8 cellular contexts compared by ENCODE assay signal in the genomic region with DNA sequence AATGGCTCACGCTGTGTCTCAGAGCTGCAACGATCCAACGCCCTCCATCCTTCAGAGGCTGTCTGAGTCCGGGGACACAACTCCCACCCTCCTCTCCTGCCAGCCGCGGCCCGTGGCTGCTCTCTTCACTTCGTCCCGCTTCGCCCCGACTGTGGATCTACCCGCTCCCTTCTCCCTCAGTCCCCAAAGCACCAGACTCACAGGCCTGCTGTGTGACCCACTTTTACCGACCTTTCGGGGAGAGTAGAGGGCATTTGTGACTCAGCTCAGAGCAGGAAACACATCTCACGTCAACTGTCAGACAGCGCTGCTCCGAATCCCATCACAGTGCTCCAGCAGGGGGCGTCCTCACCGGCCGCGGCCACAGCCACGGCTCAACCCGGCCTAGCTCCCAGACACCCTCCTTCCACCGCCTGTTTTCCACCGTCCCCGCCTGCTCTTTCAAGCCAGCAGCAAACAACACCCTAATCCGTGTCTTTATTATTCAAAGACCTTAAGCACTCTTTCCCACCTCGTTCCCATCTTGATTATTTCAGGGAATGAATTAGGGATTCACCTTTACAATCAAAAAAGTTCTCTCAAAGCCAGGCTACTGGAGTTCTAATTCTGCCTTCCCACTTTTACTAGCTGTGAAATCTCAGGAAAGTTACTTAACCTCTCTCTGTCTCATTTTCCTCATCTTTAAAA. TPM values are rescaled to one million over a fixed set of nuclear protein-coding genes. Genes with fewer than 3 reads are reported as not detected.
A peak's percentile ranks its signal among the peaks of the same experiment; 100 is the strongest.
DNase-seq lines count a peak whose midpoint lies in the region; ATAC-seq and TF ChIP-seq lines count a peak whose summit lies in the region.

No MANE protein-coding gene starts in this region.

- peak overlapping the region; percentile 17; the same call in 1 of the 2 replicates for H3K27ac ChIP-seq in GM23338 (ENCODE audit: low read depth)

- H2AFZ ChIP-seq in GM23338: peak overlapping the region; percentile 60; the same call in 1 of the 2 replicates

- no peaks in the 10 kb centered on the region for H3K27me3 ChIP-seq in GM23338 (ENCODE audit: insufficient read depth)

- H3K36me3 ChIP-seq in GM23338 (ENCODE audit: insufficient read depth): no peaks in the 10 kb centered on the region

- no peaks in the 10 kb centered on the region for H3K79me2 ChIP-seq in GM23338 (replicated peaks; ENCODE audit: insufficient read depth)

- CTCF ChIA-PET in activated CD4-positive, alpha-beta T cell treated with anti-CD3 and anti-CD28 coated beads for 36 hours (lab: Charles Lee): interaction anchor here (0.5 to 4.1 kb wide), 60 partner anchors 8 to 1887 kb away, joined by 3 to 74 read pairs (median 4); partner anchors contain the start of genes COX14, RACGAP1 and TMBIM6

- peak overlapping the region; percentile 75 for H3K4me2 ChIP-seq in GM23338

- H3F3A ChIP-seq in GM23338 (replicated peaks; ENCODE audit: low read depth): no peaks in the 10 kb centered on the region

- H3K36me3 Mint-ChIP-seq in GM23338 (ENCODE audit: low read depth): no peaks in the 10 kb centered on the region
- H3K36me3 Mint-ChIP-seq in activated CD4-positive, alpha-beta T cell treated with anti-CD3 and anti-CD28 coated beads for 36 hours (ENCODE audit: low read depth): no peaks in the 10 kb centered on the region

- peak overlapping the region; percentile 37 for H3K4me3 ChIP-seq in GM23338

- peak; percentile 89 to 94 for TF ChIP-seq CTCF in GM23338 (conservative IDR thresholded peaks at IDR 0.05; ENCODE audit: low read depth in 2 of 2)

- H3K4me1 Mint-ChIP-seq in GM23338: peaks cover 41% of the 10 kb centered on the region
- peaks cover 19% of the 10 kb centered on the region for H3K4me1 Mint-ChIP-seq in activated CD4-positive, alpha-beta T cell treated with anti-CD3 and anti-CD28 coated beads for 36 hours

- intact Hi-C loops in activated CD4-positive, alpha-beta T cell treated with anti-CD3 and anti-CD28 coated beads for 36 hours (cut with DNase I, micrococcal nuclease): loop anchor here (1.0 to 5.0 kb wide), 4 partner anchors 22 to 168 kb away; no protein-coding TSS in a partner anchor
- intact Hi-C loops in left colon (cut with DNase I, micrococcal nuclease): loop anchor here in 1 of 2 donors (5.0 kb wide), 1 partner anchor 78 kb away; no protein-coding TSS in a partner anchor

- H3K4me3 Mint-ChIP-seq in GM23338: peak overlapping the region; percentile 64
- peak overlapping the region; percentile 74 for H3K4me3 Mint-ChIP-seq in activated CD4-positive, alpha-beta T cell treated with anti-CD3 and anti-CD28 coated beads for 36 hours

- peak; percentile 96 for ATAC-seq in GM23338
- ATAC-seq in activated CD4-positive, alpha-beta T cell treated with anti-CD3 and anti-CD28 coated beads for 36 hours: peak; percentile 100
- ATAC-seq in left colon: peak; percentile 79

- H4K20me1 ChIP-seq in GM23338 (replicated peaks; ENCODE audit: insufficient read depth): no peaks in the 10 kb centered on the region

- H3K9me2 ChIP-seq in GM23338 (ENCODE audit: insufficient read depth): no peaks in the 10 kb centered on the region

- no peak overlapping the region for H3K27ac Mint-ChIP-seq in GM23338
- peak overlapping the region; percentile 95 for H3K27ac Mint-ChIP-seq in activated CD4-positive, alpha-beta T cell treated with anti-CD3 and anti-CD28 coated beads for 36 hours

- POLR2A ChIA-PET in activated CD4-positive, alpha-beta T cell treated with anti-CD3 and anti-CD28 coated beads for 36 hours (lab: Charles Lee): interaction anchor here (0.6 to 1.4 kb wide), 5 partner anchors 67 to 387 kb away, joined by 3 read pairs; partner anchors contain the start of gene BCDIN3D

- peaks cover 14% of the 10 kb centered on the region for H3K27me3 Mint-ChIP-seq in GM23338 (ENCODE audit: insufficient read depth, low read depth, poor library complexity)
- no peaks in the 10 kb centered on the region for H3K27me3 Mint-ChIP-seq in activated CD4-positive, alpha-beta T cell treated with anti-CD3 and anti-CD28 coated beads for 36 hours

- no peaks in the 10 kb centered on the region for H3K9me3 Mint-ChIP-seq in GM23338
- H3K9me3 Mint-ChIP-seq in activated CD4-positive, alpha-beta T cell treated with anti-CD3 and anti-CD28 coated beads for 36 hours (ENCODE audit: low read depth): no peaks in the 10 kb centered on the region

- H3K4me1 ChIP-seq in GM23338 (ENCODE audit: insufficient read depth): peaks cover 26% of the 10 kb centered on the region

- DNase-seq in DMS114 treated with DMSO at 0.1 percent for 48 hours (lab: John Stamatoyannopoulos, UW; ENCODE audit: unreplicated experiment) (peak; percentile 80), GM23338 (ENCODE audit: low spot score) (peak; percentile 90), NCI-H187 treated with DMSO at 0.1 percent for 48 hours (lab: John Stamatoyannopoulos, UW) (peak; percentile 7), cerebellum (ENCODE audit: low spot score) (peak; percentile 78), left colon (peak; percentile 78 to 88), NCI-H2029 treated with DMSO at 0.1 percent for 48 hours (lab: John Stamatoyannopoulos, UW) (no peak)
- DNase-seq in activated CD4-positive, alpha-beta T cell treated with anti-CD3 and anti-CD28 coated beads for 36 hours: peak; percentile 94
- DNase-seq in stimulated activated CD4-positive, alpha-beta T cell treated with anti-CD3 and anti-CD28 coated beads, Interleukin-1b, Interleukin-23, amount 100 ng/mL, for 1 hour (ENCODE audit: low read depth in 2 of 2): peak; percentile 73 to 78

TF ChIP-seq in GM23338, 12 proteins besides CTCF, POLR2A, EP300 and RAD21 (continues in another document):
- TF ChIP-seq, protein P1, sequence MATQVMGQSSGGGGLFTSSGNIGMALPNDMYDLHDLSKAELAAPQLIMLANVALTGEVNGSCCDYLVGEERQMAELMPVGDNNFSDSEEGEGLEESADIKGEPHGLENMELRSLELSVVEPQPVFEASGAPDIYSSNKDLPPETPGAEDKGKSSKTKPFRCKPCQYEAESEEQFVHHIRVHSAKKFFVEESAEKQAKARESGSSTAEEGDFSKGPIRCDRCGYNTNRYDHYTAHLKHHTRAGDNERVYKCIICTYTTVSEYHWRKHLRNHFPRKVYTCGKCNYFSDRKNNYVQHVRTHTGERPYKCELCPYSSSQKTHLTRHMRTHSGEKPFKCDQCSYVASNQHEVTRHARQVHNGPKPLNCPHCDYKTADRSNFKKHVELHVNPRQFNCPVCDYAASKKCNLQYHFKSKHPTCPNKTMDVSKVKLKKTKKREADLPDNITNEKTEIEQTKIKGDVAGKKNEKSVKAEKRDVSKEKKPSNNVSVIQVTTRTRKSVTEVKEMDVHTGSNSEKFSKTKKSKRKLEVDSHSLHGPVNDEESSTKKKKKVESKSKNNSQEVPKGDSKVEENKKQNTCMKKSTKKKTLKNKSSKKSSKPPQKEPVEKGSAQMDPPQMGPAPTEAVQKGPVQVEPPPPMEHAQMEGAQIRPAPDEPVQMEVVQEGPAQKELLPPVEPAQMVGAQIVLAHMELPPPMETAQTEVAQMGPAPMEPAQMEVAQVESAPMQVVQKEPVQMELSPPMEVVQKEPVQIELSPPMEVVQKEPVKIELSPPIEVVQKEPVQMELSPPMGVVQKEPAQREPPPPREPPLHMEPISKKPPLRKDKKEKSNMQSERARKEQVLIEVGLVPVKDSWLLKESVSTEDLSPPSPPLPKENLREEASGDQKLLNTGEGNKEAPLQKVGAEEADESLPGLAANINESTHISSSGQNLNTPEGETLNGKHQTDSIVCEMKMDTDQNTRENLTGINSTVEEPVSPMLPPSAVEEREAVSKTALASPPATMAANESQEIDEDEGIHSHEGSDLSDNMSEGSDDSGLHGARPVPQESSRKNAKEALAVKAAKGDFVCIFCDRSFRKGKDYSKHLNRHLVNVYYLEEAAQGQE (IDR thresholded peaks at IDR 0.05; ENCODE audit: unreplicated experiment): peak; percentile 8
- TF ChIP-seq STAT1 (IDR thresholded peaks at IDR 0.05; ENCODE audit: unreplicated experiment) (no peak), NANOG (IDR thresholded peaks at IDR 0.05; ENCODE audit: borderline replicate concordance) (0 out of 2 replicates have a peak, but pooled peaks have one; percentile 23)
- TF ChIP-seq, protein P2, sequence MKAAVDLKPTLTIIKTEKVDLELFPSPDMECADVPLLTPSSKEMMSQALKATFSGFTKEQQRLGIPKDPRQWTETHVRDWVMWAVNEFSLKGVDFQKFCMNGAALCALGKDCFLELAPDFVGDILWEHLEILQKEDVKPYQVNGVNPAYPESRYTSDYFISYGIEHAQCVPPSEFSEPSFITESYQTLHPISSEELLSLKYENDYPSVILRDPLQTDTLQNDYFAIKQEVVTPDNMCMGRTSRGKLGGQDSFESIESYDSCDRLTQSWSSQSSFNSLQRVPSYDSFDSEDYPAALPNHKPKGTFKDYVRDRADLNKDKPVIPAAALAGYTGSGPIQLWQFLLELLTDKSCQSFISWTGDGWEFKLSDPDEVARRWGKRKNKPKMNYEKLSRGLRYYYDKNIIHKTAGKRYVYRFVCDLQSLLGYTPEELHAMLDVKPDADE (IDR thresholded peaks at IDR 0.05): no peak

RNA-seq across cellular contexts. Expression of gene AQP2, which starts 5.0 kb away (rescaled TPM):
- total RNA-seq in GM23338 (2014; rRNA removed; shearing (Covaris generic)): 0.07 TPM in 1 of 2 replicates, not detected in the other
- polyA plus RNA-seq in GM23338 (2016; fragmentation: Nextera tagmentation; extraction: Ambion mirVana): not detected in 2 replicates
- total RNA-seq in activated CD4-positive, alpha-beta T cell treated with anti-CD3 and anti-CD28 coated beads for 36 hours: not detected
- total RNA-seq in cerebellum (not detected), left colon (not detected)

RNA-seq across cellular contexts. Expression of gene AQP5, which starts 16.1 kb away (rescaled TPM):
- 2.2 and 2.7 TPM in 2 replicates for total RNA-seq in GM23338 (2014; rRNA removed; shearing (Covaris generic))
- polyA plus RNA-seq in GM23338 (2016; fragmentation: Nextera tagmentation; extraction: Ambion mirVana): 1.1 and 1.3 TPM in 2 replicates
- not detected for total RNA-seq in activated CD4-positive, alpha-beta T cell treated with anti-CD3 and anti-CD28 coated beads for 36 hours
- total RNA-seq in cerebellum (0.82 TPM), left colon (not detected)

RNA-seq across cellular contexts. Expression of gene AQP6, which starts 27.2 kb away (rescaled TPM):
- not detected in 2 replicates for total RNA-seq in GM23338 (2014; rRNA removed; shearing (Covaris generic))
- polyA plus RNA-seq in GM23338 (2016; fragmentation: Nextera tagmentation; extraction: Ambion mirVana): 0.08 TPM in 1 of 2 replicates, not detected in the other
- not detected for total RNA-seq in activated CD4-positive, alpha-beta T cell treated with anti-CD3 and anti-CD28 coated beads for 36 hours
- total RNA-seq in cerebellum (0.27 TPM), left colon (not detected)

RNA-seq across cellular contexts. Expression of gene FAIM2, which starts 41.8 kb away (rescaled TPM):
- total RNA-seq in GM23338 (2014; rRNA removed; shearing (Covaris generic)): 0.08 and 2.0 TPM in 2 replicates
- polyA plus RNA-seq in GM23338 (2016; fragmentation: Nextera tagmentation; extraction: Ambion mirVana): 0.61 and 0.83 TPM in 2 replicates
- under 1 TPM; 0.53 to 0.91 TPM for total RNA-seq in activated CD4-positive, alpha-beta T cell treated with anti-CD3 and anti-CD28 coated beads for 36 hours
- 14.1 TPM for total RNA-seq in cerebellum
- 1 to 10 TPM; 1.2 to 2.3 TPM for total RNA-seq in left colon
